In the genomic region with DNA sequence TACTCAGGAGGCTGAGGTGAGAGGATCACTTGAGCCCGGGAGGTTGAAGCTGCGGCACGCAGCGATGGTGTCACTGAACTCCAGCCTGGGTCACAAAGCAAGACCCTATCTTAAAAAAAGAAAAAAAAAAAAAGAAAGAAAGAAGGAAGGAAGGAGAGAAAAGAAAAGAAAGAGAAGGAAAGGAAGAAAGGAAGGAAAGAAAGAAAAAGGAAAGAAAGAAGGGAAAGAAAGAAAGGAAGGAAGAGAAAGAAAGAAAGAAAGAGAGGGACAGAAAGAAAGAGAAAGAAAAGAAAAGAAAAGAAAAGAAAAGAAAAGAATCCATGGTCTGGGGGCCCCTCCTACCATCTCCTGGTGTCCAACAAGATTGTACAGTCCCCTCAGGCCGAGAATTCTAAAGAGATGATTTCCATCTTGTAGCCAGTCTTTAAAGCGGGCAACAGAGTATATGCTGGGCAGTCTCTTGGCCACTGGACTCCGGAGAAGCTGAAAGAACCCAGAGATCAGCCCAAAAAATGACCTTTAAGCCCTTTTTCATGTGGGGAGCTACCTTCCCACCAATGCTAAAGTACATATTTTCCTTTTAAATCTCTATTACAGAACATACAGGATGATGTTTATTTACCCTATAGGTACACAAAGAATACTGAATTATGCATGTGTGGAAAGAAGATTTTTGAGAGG, we compare ENCODE assay signal across 31 cellular contexts.
"Had no signal": no experiment of that assay in that cellular context is flagged by ENCODE, and none has a peak within 500 bp of the region (broad histone marks: within the 10 kb centered on the region; RNA-seq: fewer than 3 reads in every experiment).

No MANE protein-coding gene starts in this region.

- H3K9ac ChIP-seq: KMS-11, SK-N-SH had no signal

- H3K4me1 ChIP-seq: Peyer's patch, SJSA1 had no signal

- H3K27me3 ChIP-seq: Peyer's patch, SJSA1 had no signal

- H3K36me3 ChIP-seq: Peyer's patch, SJSA1 had no signal

- DNase-seq: Karpas-422, MM.1S, MV-4-11, NCI-H1092, NCI-H1105, NCI-H1417, NCI-H1436, NCI-H146, NCI-H1694, NCI-H187, NCI-H1930, NCI-H2029 treated with DMSO at 0.1 percent for 48 hours, NCI-H2081 treated with DMSO at 0.1 percent for 48 hours, NCI-H2107, NCI-H2171, NCI-H226, NCI-H446 treated with DMSO at 0.1 percent for 48 hours, NCI-H510A, NCI-H524, NCI-H69, NCI-H748 treated with DMSO at 0.1 percent for 48 hours, NCI-H82, PC-3, Peyer's patch, Right ventricle myocardium superior, RPMI8226, SHP77 treated with DMSO at 0.1 percent for 48 hours, SK-N-SH, SW 1271 had no signal

- H3K4me2 ChIP-seq: KMS-11, SK-N-SH had no signal

- H3K9me3 ChIP-seq: Peyer's patch, SJSA1, SK-N-SH had no signal

- ATAC-seq: PC-3 had no signal

- H3K4me3 ChIP-seq: Peyer's patch, SJSA1 had no signal

- H3K27ac ChIP-seq: KMS-11, Peyer's patch, SJSA1 had no signal
